16 cellular contexts compared by ENCODE assay signal in genomic region chr9:123361731-123362560, GRCh38. TPM values are rescaled to one million over a fixed set of nuclear protein-coding genes. Genes with fewer than 3 reads are reported as not detected.
"Had no signal": no experiment of that assay in that cellular context is flagged by ENCODE, and none has a peak within 500 bp of the region (broad histone marks: within the 10 kb centered on the region; RNA-seq: fewer than 3 reads in every experiment).

No MANE protein-coding gene starts in this region.

- H3K9me3 ChIP-seq: esophagus squamous epithelium, left lung, right atrium auricular region, transverse colon had no signal

- H3K36me3 ChIP-seq: esophagus squamous epithelium, left lung, right atrium auricular region, transverse colon had no signal

- ATAC-seq: activated CD4-positive, CD25-positive, alpha-beta regulatory T cell treated with anti-CD3 and anti-CD28 coated beads, Interleukin-2, amount 50 U/mL, for 24 hours; activated CD8-positive, alpha-beta memory T cell treated with anti-CD3 and anti-CD28 coated beads, Interleukin-2, amount 10 ng/mL, durations not matched to agents 7 days and 5 days; left lung; stimulated activated memory B cell treated with anti-CD40 and anti-IgM and Interleukin-4, amounts not matched to agents 10 μg/mL and 1 μg/mL and 100 μg/mL, for 72 hours had no signal

- H3K4me3 ChIP-seq: esophagus squamous epithelium, left lung, right atrium auricular region, SK-N-MC, transverse colon had no signal

- H3K27ac Mint-ChIP-seq: activated CD8-positive, alpha-beta memory T cell treated with anti-CD3 and anti-CD28 coated beads, Interleukin-2, amount 10 ng/mL, durations not matched to agents 7 days and 5 days; activated naive CD4-positive, alpha-beta T cell treated with anti-CD3 and anti-CD28 coated beads, Interleukin-2, amount 50 U/mL, for 24 hours; activated T-cell treated with anti-CD3 and anti-CD28 coated beads, Interleukin-2, amount 50 U/mL, for 24 hours; memory B cell; stimulated activated memory B cell treated with anti-CD40 and anti-IgM and Interleukin-4, amounts not matched to agents 10 μg/mL and 1 μg/mL and 100 μg/mL, for 72 hours had no signal

- DNase-seq: activated CD8-positive, alpha-beta memory T cell treated with anti-CD3 and anti-CD28 coated beads, Interleukin-2, amount 10 ng/mL, durations not matched to agents 7 days and 5 days; activated effector memory CD4-positive, alpha-beta T cell treated with Interleukin-2 at 50 U/mL for 16 hours; activated T-cell treated with anti-CD3 and anti-CD28 coated beads, Interleukin-2, amount 50 U/mL, for 24 hours; amniotic stem cell; esophagus squamous epithelium; foreskin fibroblast; left lung; posterior cingulate gyrus had no signal

- H3K27me3 ChIP-seq: right atrium auricular region, transverse colon had no signal

- H3K4me3 Mint-ChIP-seq: activated CD8-positive, alpha-beta memory T cell treated with anti-CD3 and anti-CD28 coated beads, Interleukin-2, amount 10 ng/mL, durations not matched to agents 7 days and 5 days; activated naive CD4-positive, alpha-beta T cell treated with anti-CD3 and anti-CD28 coated beads, Interleukin-2, amount 50 U/mL, for 24 hours; activated T-cell treated with anti-CD3 and anti-CD28 coated beads, Interleukin-2, amount 50 U/mL, for 24 hours; memory B cell; stimulated activated memory B cell treated with anti-CD40 and anti-IgM and Interleukin-4, amounts not matched to agents 10 μg/mL and 1 μg/mL and 100 μg/mL, for 72 hours had no signal

- H3K9me3 Mint-ChIP-seq: activated naive CD4-positive, alpha-beta T cell treated with anti-CD3 and anti-CD28 coated beads, Interleukin-2, amount 50 U/mL, for 24 hours; activated T-cell treated with anti-CD3 and anti-CD28 coated beads, Interleukin-2, amount 50 U/mL, for 24 hours; memory B cell; stimulated activated memory B cell treated with anti-CD40 and anti-IgM and Interleukin-4, amounts not matched to agents 10 μg/mL and 1 μg/mL and 100 μg/mL, for 72 hours had no signal

- H3K27ac ChIP-seq: esophagus squamous epithelium, left lung, right atrium auricular region, SK-N-MC had no signal

- H3K36me3 Mint-ChIP-seq: activated CD8-positive, alpha-beta memory T cell treated with anti-CD3 and anti-CD28 coated beads, Interleukin-2, amount 10 ng/mL, durations not matched to agents 7 days and 5 days; activated naive CD4-positive, alpha-beta T cell treated with anti-CD3 and anti-CD28 coated beads, Interleukin-2, amount 50 U/mL, for 24 hours; memory B cell had no signal

- H3K27me3 Mint-ChIP-seq: activated naive CD4-positive, alpha-beta T cell treated with anti-CD3 and anti-CD28 coated beads, Interleukin-2, amount 50 U/mL, for 24 hours; activated T-cell treated with anti-CD3 and anti-CD28 coated beads, Interleukin-2, amount 50 U/mL, for 24 hours had no signal

- H3K4me1 ChIP-seq: left lung, right atrium auricular region had no signal

RNA-seq across cellular contexts. Expression of gene CRB2, which starts 5.9 kb away (rescaled TPM):
- total RNA-seq: activated CD8-positive, alpha-beta memory T cell treated with anti-CD3 and anti-CD28 coated beads, Interleukin-2, amount 10 ng/mL, durations not matched to agents 7 days and 5 days; esophagus squamous epithelium; T-helper 1 cell treated with Interleukin-12 subunit alpha and Interleukin-12 subunit beta and Interleukin-4 antibody, amounts not matched to agents 30 ng/mL and 1 ng/mL, for 36 hours had no signal
